ENCODE assay signal across 8 cellular contexts in genomic region chr17:19992803-19993713, GRCh38. TPM values are rescaled to one million over a fixed set of nuclear protein-coding genes. Genes with fewer than 3 reads are reported as not detected.
A peak's percentile ranks its signal among the peaks of the same experiment; 100 is the strongest.
DNase-seq lines count a peak whose midpoint lies in the region; ATAC-seq and TF ChIP-seq lines count a peak whose summit lies in the region.

No MANE protein-coding gene starts in this region.

- 34 to 38% methylated on average over 18 to 24 of the region's 24 CpGs for WGBS in lower leg skin, 2 donors

- DNase-seq in BJ (ENCODE audit: low read depth) (peak; percentile 35), HS-27A (ENCODE audit: low read depth) (peak; percentile 77), NCI-H82 (lab: John Stamatoyannopoulos, UW) (peak; percentile 98), dermis blood vessel endothelial cell (peak; percentile 90), lower leg skin (ENCODE audit: low spot score in 2 of 2) (peak; percentile 82 to 97)
- peak; percentile 78 to 83 for DNase-seq in activated CD4-positive, alpha-beta T cell treated with anti-CD3 and anti-CD28 coated beads, Interleukin-2, amount 50 U/mL, for 48 hours
- peak in 2 of 3 donors; percentile 51 to 63 for DNase-seq in stimulated activated CD4-positive, alpha-beta T cell treated with anti-CD3 and anti-CD28 coated beads, TNF-alpha, amount 100 ng/mL, for 48 hours (ENCODE audit: low read depth in 3 of 3)

- TF ChIP-seq CTCF in BJ (IDR thresholded peaks at IDR 0.05; ENCODE audit: insufficient read depth, low read depth, low read length) = peak; percentile 68
- no peak for TF ChIP-seq CTCF in lower leg skin (IDR thresholded peaks at IDR 0.05)

- peaks cover 4% of the 10 kb centered on the region; the same call in 1 of the 2 replicates for H3K27me3 ChIP-seq in BJ (ENCODE audit: control insufficient read depth, insufficient read depth, low read length)

- CTCF ChIA-PET in BJ (lab: Yijun Ruan, JAX) = interaction anchor here (0.6 to 6.1 kb wide), 23 partner anchors 8 to 1227 kb away, joined by 3 to 61 read pairs (median 7); partner anchors contain the start of gene SPECC1

- no peaks in the 10 kb centered on the region for H3K36me3 ChIP-seq in BJ (ENCODE audit: control insufficient read depth, insufficient read depth, low read length)

- POLR2A ChIA-PET in BJ (lab: Charles Lee) = no interaction called here

- ATAC-seq in GM19397 (IDR thresholded peaks at IDR 0.05; ENCODE audit: unreplicated experiment) = peak; percentile 86

- H3K4me3 ChIP-seq in BJ (ENCODE audit: low read depth, low read length) (no peak overlapping the region), lower leg skin (ENCODE audit: low read depth, poor library complexity, severe bottlenecking) (no peak overlapping the region)

- TF ChIP-seq POLR2A in lower leg skin (IDR thresholded peaks at IDR 0.05) = no peak

- intact Hi-C loops in lower leg skin (cut with DNase I; ENCODE audit: low total_unique reads) = no loop called here

RNA-seq across cellular contexts. Expression of gene AKAP10, which starts 15.4 kb away (rescaled TPM):
- 20.7 and 32.7 TPM in 2 replicates for polyA plus RNA-seq in BJ (2011; rRNA removed)
- 23.0 and 25.8 TPM in 2 replicates for polyA minus RNA-seq in BJ (2011; rRNA and poly(A)+ RNA removed)
- total RNA-seq in dermis blood vessel endothelial cell (23.8 and 26.1 TPM in 2 replicates), lower leg skin (10 to 100 TPM; 16.3 to 32.4 (median 23.5) TPM)

RNA-seq across cellular contexts. Expression of gene SPECC1, which starts 16.1 kb away (rescaled TPM):
- polyA plus RNA-seq in BJ (2011; rRNA removed) = 13.0 and 16.9 TPM in 2 replicates
- 9.8 and 13.1 TPM in 2 replicates for polyA minus RNA-seq in BJ (2011; rRNA and poly(A)+ RNA removed)
- total RNA-seq in dermis blood vessel endothelial cell = 1.7 and 3.1 TPM in 2 replicates
- 10 to 100 TPM in 3 of 4 donors, 1 to 10 TPM in 1; 9.8 to 24.2 (median 11.7) TPM for total RNA-seq in lower leg skin

Comparison
In these comparisons a context has a peak if more than half of its experiments do, and no peak if none do; other contexts are left out.
1. DNase-seq: peak in every context shown above with its lines; median percentile 98 in NCI-H82; 90 in dermis blood vessel endothelial cell; 90 in lower leg skin; 80 in activated CD4-positive, alpha-beta T cell treated with anti-CD3 and anti-CD28 coated beads, Interleukin-2, amount 50 U/mL, for 48 hours; 77 in HS-27A; 57 in stimulated activated CD4-positive, alpha-beta T cell treated with anti-CD3 and anti-CD28 coated beads, TNF-alpha, amount 100 ng/mL, for 48 hours; 35 in BJ.